ENCODE assay signal across 8 cellular contexts in the genomic region with DNA sequence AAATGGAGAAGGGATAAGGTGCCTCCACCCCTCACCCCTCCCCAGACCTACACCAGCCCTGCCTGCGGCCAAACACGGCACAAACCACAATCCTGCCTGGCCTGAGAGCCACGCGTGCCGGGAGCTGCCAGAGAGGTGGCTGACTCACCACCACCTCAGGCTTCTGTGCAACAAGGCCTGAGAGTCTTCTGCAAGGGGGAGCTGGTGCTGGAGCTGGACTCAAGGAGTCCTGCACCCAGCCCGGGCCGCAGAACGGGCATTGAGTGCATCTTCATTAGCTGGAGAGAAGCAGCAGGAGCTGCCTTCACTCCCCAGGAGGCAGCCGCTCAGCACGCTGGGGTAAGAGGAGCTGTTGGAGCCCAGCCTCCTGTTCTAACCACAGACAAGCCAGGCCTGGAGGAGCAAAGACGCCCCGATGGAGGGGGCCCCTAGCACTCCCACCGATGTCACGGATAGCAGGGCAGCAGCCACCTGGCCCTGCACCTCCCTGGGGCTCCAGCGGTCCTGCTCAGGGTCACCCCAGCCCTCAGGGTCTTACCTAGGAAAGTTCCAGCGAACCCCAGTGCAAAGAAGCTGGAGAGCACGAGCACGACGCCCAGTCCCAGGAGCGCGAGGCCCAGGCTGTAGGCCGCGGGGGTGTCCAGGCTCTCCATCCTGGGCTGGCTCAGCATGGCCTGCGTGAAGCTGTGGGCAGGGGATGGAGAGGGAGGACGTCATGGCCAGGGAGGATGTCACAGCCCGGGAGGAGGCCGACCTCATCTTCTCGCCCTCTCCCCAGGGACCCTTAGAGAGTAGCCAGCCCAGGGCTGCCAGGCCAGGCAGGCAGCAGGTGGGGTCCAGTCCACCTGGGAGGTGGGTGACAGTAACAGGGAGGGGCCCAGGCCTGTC. TPM values are rescaled to one million over a fixed set of nuclear protein-coding genes. Genes with fewer than 3 reads are reported as not detected.
A peak's percentile ranks its signal among the peaks of the same experiment; 100 is the strongest.
DNase-seq lines count a peak whose midpoint lies in the region; ATAC-seq and TF ChIP-seq lines count a peak whose summit lies in the region.

No MANE protein-coding gene starts in this region.

- H3K4me1 ChIP-seq in left lung, result no peaks in the 10 kb centered on the region

- H3K27ac ChIP-seq in left lung, result no peak overlapping the region

- DNase-seq in AG20443 (ENCODE audit: low spot score) (peak; percentile 95), LHCN-M2 (ENCODE audit: low read depth) (peak; percentile 80), brain pericyte (ENCODE audit: low read depth, low spot score) (peak; percentile 79), left lung (peak in 1 of 2 donors; percentile 55)
- no peak for DNase-seq in activated T-cell treated with anti-CD3 and anti-CD28 coated beads, Interleukin-2, amount 50 U/mL, for 1 hour

- no peaks in the 10 kb centered on the region for H3K27me3 ChIP-seq in left lung

- intact Hi-C loops in left lung (cut with DNase I), result no loop called here

- peak; percentile 43 for ATAC-seq in left lung
- ATAC-seq in GM21737 (IDR thresholded peaks at IDR 0.05; ENCODE audit: unreplicated experiment), result no peak
- no peak for ATAC-seq in HG03469 (IDR thresholded peaks at IDR 0.05; ENCODE audit: unreplicated experiment)
- no peak for ATAC-seq in GM21447 (IDR thresholded peaks at IDR 0.05; ENCODE audit: unreplicated experiment)

- H3K4me3 ChIP-seq in left lung, result no peak overlapping the region

- no peak for TF ChIP-seq CTCF in left lung (IDR thresholded peaks at IDR 0.05)

- H3K9me3 ChIP-seq in left lung, result no peaks in the 10 kb centered on the region

- H3K36me3 ChIP-seq in left lung, result no peaks in the 10 kb centered on the region

RNA-seq across cellular contexts. Expression of gene RASD1, which starts 16.0 kb away (rescaled TPM):
- 0.19 TPM in 1 of 2 replicates, not detected in the other for total RNA-seq in LHCN-M2 (2014; rRNA removed)
- polyA plus RNA-seq in LHCN-M2 (2012), result 0.09 TPM
- total RNA-seq in left lung, result 10 to 100 TPM; 11.2 to 14.2 TPM

RNA-seq across cellular contexts. Expression of gene MED9, which starts 35.4 kb away (rescaled TPM):
- total RNA-seq in LHCN-M2 (2014; rRNA removed) (13.9 and 16.4 TPM in 2 replicates), left lung (10 to 100 TPM; 11.5 to 12.3 TPM)
- polyA plus RNA-seq in LHCN-M2 (2012), result 7.5 TPM

Comparison
In these comparisons a context has a peak if more than half of its experiments do, and no peak if none do; other contexts are left out.
1. RNA of gene RASD1, which starts 16.0 kb away (total RNA-seq): 11.2 to 14.2 TPM in left lung; 0.19 TPM in LHCN-M2; every median in the first group is over 10 times any median in the second.